ENCODE assay signal across 1 cellular context in genomic region chr11:36092314-36093030, GRCh38.
TF ChIP-seq lines count a peak whose summit lies in the region.

No MANE protein-coding gene starts in this region.

TF ChIP-seq in H1, 55 proteins besides CTCF, POLR2A, EP300 and RAD21:
- TF ChIP-seq GTF2F1 (IDR thresholded peaks at IDR 0.05; ENCODE audit: borderline replicate concordance, low read depth, low read length) (no peak), HDAC2 (IDR thresholded peaks at IDR 0.05; ENCODE audit: borderline replicate concordance in 1 of 2, low read depth in 2 of 2, low read length in 2 of 2) (peak in 1 of 2 experiments; percentile 69; a peak in 1 of 4 replicates), POU5F1 (IDR thresholded peaks at IDR 0.05; ENCODE audit: low read depth, low read length) (0 out of 2 replicates have a peak, but pooled peaks have one; percentile 16), BCL11A (IDR thresholded peaks at IDR 0.05; ENCODE audit: low read depth in 2 of 2, low read length in 2 of 2) (no peak), TAF7 (optimal IDR thresholded peaks at IDR 0.05; ENCODE audit: borderline replicate concordance, low read depth, low read length) (no peak), YY1 (IDR thresholded peaks at IDR 0.05; ENCODE audit: low read depth, low read length) (peak; percentile 66; the same call in 1 of the 2 replicates), CTBP2 (IDR thresholded peaks at IDR 0.05; ENCODE audit: borderline replicate concordance, insufficient read depth, insufficient read length, low read length) (no peak), TBP (IDR thresholded peaks at IDR 0.05; ENCODE audit: low read depth, low read length) (no peak), SRF (IDR thresholded peaks at IDR 0.05; ENCODE audit: low read depth, low read length) (no peak), RFX5 (IDR thresholded peaks at IDR 0.05; ENCODE audit: borderline replicate concordance, low read depth, low read length) (no peak), SP1 (IDR thresholded peaks at IDR 0.05; ENCODE audit: low read depth, low read length) (0 out of 2 replicates have a peak, but pooled peaks have one; percentile 65), PHF8 (conservative IDR thresholded peaks at IDR 0.05; ENCODE audit: low read depth, low read length) (no peak), RNF2 (IDR thresholded peaks at IDR 0.05; ENCODE audit: borderline replicate concordance, low read depth, low read length, missing control alignments, poor library complexity, severe bottlenecking) (no peak), TEAD4 (IDR thresholded peaks at IDR 0.05; ENCODE audit: low read depth, low read length) (peak; percentile 83)
